Comparison of ENCODE assay signal across 1 cellular context in the genomic region with DNA sequence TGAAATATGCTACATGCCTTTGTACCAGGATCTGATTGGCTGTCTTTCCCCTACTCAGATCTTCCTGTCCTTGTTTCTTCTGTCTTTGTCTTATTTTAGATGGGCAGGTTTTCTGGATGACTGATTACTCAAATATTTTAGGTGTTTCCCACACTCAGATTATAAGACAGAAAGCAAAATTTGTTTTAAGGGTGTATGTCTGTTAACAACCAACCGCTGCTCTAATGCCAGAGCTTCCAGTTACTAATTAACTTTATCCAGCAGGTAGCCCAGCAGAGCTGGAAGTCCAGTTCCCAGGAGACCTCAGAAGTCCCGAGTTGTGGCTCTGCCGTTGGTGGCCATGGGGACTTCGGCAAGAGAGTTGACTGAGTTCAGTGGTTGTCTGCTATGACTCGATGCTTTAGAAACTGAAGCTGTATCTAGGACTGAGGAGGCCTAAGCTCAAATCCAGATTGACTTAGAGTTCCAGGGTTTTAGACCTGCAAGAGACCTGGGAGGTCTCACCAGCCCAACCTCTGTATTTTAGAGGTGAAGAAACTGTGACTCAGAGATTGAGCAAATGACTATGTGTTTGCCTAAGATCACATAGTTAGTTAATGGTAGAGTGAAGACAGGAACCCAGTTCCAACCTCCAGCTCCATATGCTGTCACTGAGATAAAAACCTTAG.
TF ChIP-seq lines count a peak whose summit lies in the region.

No MANE protein-coding gene starts in this region.

TF ChIP-seq in HepG2, 621 proteins besides CTCF, POLR2A, EP300 and RAD21 (continued from another document and continues in another):
- TF ChIP-seq PRDM10 (CRISPR knock-in tag; IDR thresholded peaks at IDR 0.05; ENCODE audit: low read depth), result no peak
- peak; percentile 52 for TF ChIP-seq DMAP1 (CRISPR knock-in tag; IDR thresholded peaks at IDR 0.05)
- TF ChIP-seq, protein P1, sequence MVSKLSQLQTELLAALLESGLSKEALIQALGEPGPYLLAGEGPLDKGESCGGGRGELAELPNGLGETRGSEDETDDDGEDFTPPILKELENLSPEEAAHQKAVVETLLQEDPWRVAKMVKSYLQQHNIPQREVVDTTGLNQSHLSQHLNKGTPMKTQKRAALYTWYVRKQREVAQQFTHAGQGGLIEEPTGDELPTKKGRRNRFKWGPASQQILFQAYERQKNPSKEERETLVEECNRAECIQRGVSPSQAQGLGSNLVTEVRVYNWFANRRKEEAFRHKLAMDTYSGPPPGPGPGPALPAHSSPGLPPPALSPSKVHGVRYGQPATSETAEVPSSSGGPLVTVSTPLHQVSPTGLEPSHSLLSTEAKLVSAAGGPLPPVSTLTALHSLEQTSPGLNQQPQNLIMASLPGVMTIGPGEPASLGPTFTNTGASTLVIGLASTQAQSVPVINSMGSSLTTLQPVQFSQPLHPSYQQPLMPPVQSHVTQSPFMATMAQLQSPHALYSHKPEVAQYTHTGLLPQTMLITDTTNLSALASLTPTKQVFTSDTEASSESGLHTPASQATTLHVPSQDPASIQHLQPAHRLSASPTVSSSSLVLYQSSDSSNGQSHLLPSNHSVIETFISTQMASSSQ (IDR thresholded peaks at IDR 0.05; ENCODE audit: low read depth), result peak; percentile 94
- TF ChIP-seq, protein P1 (CRISPR knock-in tag; IDR thresholded peaks at IDR 0.05; ENCODE audit: borderline replicate concordance), result peak; percentile 96
- TF ChIP-seq, protein P2, sequence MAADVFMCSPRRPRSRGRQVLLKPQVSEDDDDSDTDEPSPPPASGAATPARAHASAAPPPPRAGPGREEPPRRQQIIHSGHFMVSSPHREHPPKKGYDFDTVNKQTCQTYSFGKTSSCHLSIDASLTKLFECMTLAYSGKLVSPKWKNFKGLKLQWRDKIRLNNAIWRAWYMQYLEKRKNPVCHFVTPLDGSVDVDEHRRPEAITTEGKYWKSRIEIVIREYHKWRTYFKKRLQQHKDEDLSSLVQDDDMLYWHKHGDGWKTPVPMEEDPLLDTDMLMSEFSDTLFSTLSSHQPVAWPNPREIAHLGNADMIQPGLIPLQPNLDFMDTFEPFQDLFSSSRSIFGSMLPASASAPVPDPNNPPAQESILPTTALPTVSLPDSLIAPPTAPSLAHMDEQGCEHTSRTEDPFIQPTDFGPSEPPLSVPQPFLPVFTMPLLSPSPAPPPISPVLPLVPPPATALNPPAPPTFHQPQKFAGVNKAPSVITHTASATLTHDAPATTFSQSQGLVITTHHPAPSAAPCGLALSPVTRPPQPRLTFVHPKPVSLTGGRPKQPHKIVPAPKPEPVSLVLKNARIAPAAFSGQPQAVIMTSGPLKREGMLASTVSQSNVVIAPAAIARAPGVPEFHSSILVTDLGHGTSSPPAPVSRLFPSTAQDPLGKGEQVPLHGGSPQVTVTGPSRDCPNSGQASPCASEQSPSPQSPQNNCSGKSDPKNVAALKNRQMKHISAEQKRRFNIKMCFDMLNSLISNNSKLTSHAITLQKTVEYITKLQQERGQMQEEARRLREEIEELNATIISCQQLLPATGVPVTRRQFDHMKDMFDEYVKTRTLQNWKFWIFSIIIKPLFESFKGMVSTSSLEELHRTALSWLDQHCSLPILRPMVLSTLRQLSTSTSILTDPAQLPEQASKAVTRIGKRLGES (CRISPR knock-in tag; IDR thresholded peaks at IDR 0.05; ENCODE audit: borderline replicate concordance), result no peak
- TF ChIP-seq, protein P3, sequence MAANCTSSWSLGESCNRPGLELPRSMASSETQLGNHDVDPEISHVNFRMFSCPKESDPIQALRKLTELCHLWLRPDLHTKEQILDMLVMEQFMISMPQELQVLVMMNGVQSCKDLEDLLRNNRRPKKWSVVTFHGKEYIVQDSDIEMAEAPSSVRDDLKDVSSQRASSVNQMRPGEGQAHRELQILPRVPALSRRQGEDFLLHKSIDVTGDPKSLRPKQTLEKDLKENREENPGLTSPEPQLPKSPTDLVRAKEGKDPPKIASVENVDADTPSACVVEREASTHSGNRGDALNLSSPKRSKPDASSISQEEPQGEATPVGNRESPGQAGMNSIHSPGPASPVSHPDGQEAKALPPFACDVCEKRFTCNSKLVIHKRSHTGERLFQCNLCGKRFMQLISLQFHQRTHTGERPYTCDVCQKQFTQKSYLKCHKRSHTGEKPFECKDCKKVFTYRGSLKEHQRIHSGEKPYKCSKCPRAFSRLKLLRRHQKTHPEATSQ (CRISPR knock-in tag; IDR thresholded peaks at IDR 0.05; ENCODE audit: borderline replicate concordance), result no peak
- 0 out of 2 replicates have a peak, but pooled peaks have one; percentile 33 for TF ChIP-seq ZNF782 (CRISPR knock-in tag; IDR thresholded peaks at IDR 0.05; ENCODE audit: borderline replicate concordance)
- no peak for TF ChIP-seq CAMTA2 (CRISPR knock-in tag; IDR thresholded peaks at IDR 0.05; ENCODE audit: borderline replicate concordance)
- no peak for TF ChIP-seq ZC3H13 (CRISPR knock-in tag; IDR thresholded peaks at IDR 0.05)
- no peak for TF ChIP-seq ZNF570 (CRISPR knock-in tag; IDR thresholded peaks at IDR 0.05; ENCODE audit: borderline replicate concordance)
- TF ChIP-seq, protein P4, sequence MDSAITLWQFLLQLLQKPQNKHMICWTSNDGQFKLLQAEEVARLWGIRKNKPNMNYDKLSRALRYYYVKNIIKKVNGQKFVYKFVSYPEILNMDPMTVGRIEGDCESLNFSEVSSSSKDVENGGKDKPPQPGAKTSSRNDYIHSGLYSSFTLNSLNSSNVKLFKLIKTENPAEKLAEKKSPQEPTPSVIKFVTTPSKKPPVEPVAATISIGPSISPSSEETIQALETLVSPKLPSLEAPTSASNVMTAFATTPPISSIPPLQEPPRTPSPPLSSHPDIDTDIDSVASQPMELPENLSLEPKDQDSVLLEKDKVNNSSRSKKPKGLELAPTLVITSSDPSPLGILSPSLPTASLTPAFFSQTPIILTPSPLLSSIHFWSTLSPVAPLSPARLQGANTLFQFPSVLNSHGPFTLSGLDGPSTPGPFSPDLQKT (CRISPR knock-in tag; IDR thresholded peaks at IDR 0.05; ENCODE audit: borderline replicate concordance), result no peak
- TF ChIP-seq, protein P5, sequence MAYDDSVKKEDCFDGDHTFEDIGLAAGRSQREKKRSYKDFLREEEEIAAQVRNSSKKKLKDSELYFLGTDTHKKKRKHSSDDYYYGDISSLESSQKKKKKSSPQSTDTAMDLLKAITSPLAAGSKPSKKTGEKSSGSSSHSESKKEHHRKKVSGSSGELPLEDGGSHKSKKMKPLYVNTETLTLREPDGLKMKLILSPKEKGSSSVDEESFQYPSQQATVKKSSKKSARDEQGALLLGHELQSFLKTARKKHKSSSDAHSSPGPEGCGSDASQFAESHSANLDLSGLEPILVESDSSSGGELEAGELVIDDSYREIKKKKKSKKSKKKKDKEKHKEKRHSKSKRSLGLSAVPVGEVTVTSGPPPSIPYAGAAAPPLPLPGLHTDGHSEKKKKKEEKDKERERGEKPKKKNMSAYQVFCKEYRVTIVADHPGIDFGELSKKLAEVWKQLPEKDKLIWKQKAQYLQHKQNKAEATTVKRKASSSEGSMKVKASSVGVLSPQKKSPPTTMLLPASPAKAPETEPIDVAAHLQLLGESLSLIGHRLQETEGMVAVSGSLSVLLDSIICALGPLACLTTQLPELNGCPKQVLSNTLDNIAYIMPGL (CRISPR knock-in tag; IDR thresholded peaks at IDR 0.05; ENCODE audit: borderline replicate concordance in 1 of 2, low read depth in 1 of 2), result peak in 1 of 2 experiments; percentile 25; a peak in 1 of 4 replicates
- TF ChIP-seq HMG20B (CRISPR knock-in tag; conservative IDR thresholded peaks at IDR 0.05), result 0 out of 2 replicates have a peak, but pooled peaks have one; percentile 34
- TF ChIP-seq, protein P6, sequence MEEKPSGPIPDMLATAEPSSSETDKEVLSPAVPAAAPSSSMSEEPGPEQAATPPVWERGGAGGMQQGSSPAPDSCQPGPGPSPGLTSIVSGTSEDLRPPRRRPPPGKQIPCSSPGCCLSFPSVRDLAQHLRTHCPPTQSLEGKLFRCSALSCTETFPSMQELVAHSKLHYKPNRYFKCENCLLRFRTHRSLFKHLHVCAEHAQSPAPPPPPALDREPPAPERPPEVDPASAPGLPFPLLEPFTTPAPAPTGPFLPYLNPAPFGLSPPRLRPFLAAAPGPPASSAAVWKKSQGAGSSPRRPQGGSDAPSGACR (CRISPR knock-in tag; IDR thresholded peaks at IDR 0.05), result no peak
- no peak for TF ChIP-seq NFKB2 (CRISPR knock-in tag; IDR thresholded peaks at IDR 0.05; ENCODE audit: borderline replicate concordance)
- no peak for TF ChIP-seq NFATC3 (CRISPR knock-in tag; IDR thresholded peaks at IDR 0.05)
- no peak for TF ChIP-seq GABPA (IDR thresholded peaks at IDR 0.05; ENCODE audit: low read depth, low read length)
- no peak; the same call in 1 of the 2 replicates for TF ChIP-seq GABPA (CRISPR knock-in tag; IDR thresholded peaks at IDR 0.05; ENCODE audit: low read depth)
- TF ChIP-seq ZNF17 (CRISPR knock-in tag; IDR thresholded peaks at IDR 0.05), result no peak
- no peak; the same call in 1 of the 2 replicates for TF ChIP-seq NCOA1 (CRISPR knock-in tag; IDR thresholded peaks at IDR 0.05)
- TF ChIP-seq RNF219 (CRISPR knock-in tag; IDR thresholded peaks at IDR 0.05), result no peak
- TF ChIP-seq, protein P7, sequence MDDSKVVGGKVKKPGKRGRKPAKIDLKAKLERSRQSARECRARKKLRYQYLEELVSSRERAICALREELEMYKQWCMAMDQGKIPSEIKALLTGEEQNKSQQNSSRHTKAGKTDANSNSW (CRISPR knock-in tag; IDR thresholded peaks at IDR 0.05; ENCODE audit: borderline replicate concordance), result no peak
- TF ChIP-seq, protein P8, sequence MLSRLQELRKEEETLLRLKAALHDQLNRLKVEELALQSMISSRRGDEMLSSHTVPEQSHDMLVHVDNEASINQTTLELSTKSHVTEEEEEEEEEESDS (CRISPR knock-in tag; IDR thresholded peaks at IDR 0.05; ENCODE audit: borderline replicate concordance), result no peak
- no peak for TF ChIP-seq NONO (IDR thresholded peaks at IDR 0.05)
- TF ChIP-seq NONO (CRISPR knock-in tag; conservative IDR thresholded peaks at IDR 0.05), result peak; percentile 7; the same call in 1 of the 2 replicates
- no peak for TF ChIP-seq TBL1XR1 (IDR thresholded peaks at IDR 0.05; ENCODE audit: borderline replicate concordance, low read length, partially characterized antibody)
- TF ChIP-seq ZNF331 (CRISPR knock-in tag; IDR thresholded peaks at IDR 0.05), result peak; percentile 92
- TF ChIP-seq CSRNP1 (CRISPR knock-in tag; IDR thresholded peaks at IDR 0.05), result no peak
